Comparison of ENCODE assay signal across 14 cellular contexts in genomic region chr14:96956464-96957239, GRCh38.
DNase-seq lines count a peak whose midpoint lies in the region; ATAC-seq and TF ChIP-seq lines count a peak whose summit lies in the region.
"Had no signal": no experiment of that assay in that cellular context is flagged by ENCODE, and none has a peak within 500 bp of the region (broad histone marks: within the 10 kb centered on the region; RNA-seq: fewer than 3 reads in every experiment).

No MANE protein-coding gene starts in this region.

- H3K4me3 ChIP-seq in CD4-positive, CD25-positive, alpha-beta regulatory T cell (ENCODE audit: low read depth, low read length): no peak overlapping the region
- H3K4me3 ChIP-seq in HEK293 (ENCODE audit: low read depth, low read length) (no peak overlapping the region), mesenchymal stem cell (ENCODE audit: insufficient read depth in 1 of 2, low read depth in 1 of 2, low read length in 2 of 2) (no peak overlapping the region)
- H3K4me3 ChIP-seq: BLaER1 treated with 17β-estradiol and CSF1 and Interleukin-3, amounts not matched to agents 10 nM and 100 nM; HAP-1 had no signal

- H3K4me1 Mint-ChIP-seq in CD4-positive, CD25-positive, alpha-beta regulatory T cell: peaks cover 10 to 45% (median 14%) of the 10 kb centered on the region in 4 donors
- no peaks in the 10 kb centered on the region for H3K4me1 Mint-ChIP-seq in osteocyte (ENCODE audit: unreplicated experiment)

- no peaks in the 10 kb centered on the region for H3K27me3 ChIP-seq in CD4-positive, CD25-positive, alpha-beta regulatory T cell (ENCODE audit: control insufficient read depth, insufficient read depth, low read length)
- no peaks in the 10 kb centered on the region for H3K27me3 ChIP-seq in mesenchymal stem cell (ENCODE audit: control insufficient read depth in 1 of 2, insufficient read depth in 1 of 2, low read length in 2 of 2)
- H3K27me3 ChIP-seq: BLaER1 treated with 17β-estradiol and CSF1 and Interleukin-3, amounts not matched to agents 10 nM and 100 nM had no signal

- peaks cover 11% of the 10 kb centered on the region for H3K36me3 Mint-ChIP-seq in CD4-positive, CD25-positive, alpha-beta regulatory T cell
- H3K36me3 Mint-ChIP-seq in osteocyte (ENCODE audit: unreplicated experiment): no peaks in the 10 kb centered on the region

- H3K9me3 ChIP-seq in CD4-positive, CD25-positive, alpha-beta regulatory T cell (ENCODE audit: control insufficient read depth in 2 of 2, low read length in 2 of 2): peaks cover 4 to 14% of the 10 kb centered on the region in 2 experiments
- no peaks in the 10 kb centered on the region for H3K9me3 ChIP-seq in HEK293 (ENCODE audit: control insufficient read depth, insufficient read depth, low read depth, low read length)
- peaks cover 3% of the 10 kb centered on the region for H3K9me3 ChIP-seq in mesenchymal stem cell (ENCODE audit: control insufficient read depth, low read length)
- H3K9me3 ChIP-seq: Caco-2, HAP-1 had no signal

- no peak overlapping the region for H3K18ac ChIP-seq in mesenchymal stem cell (ENCODE audit: low read depth in 1 of 2, low read length in 2 of 2)

- H3K4me2 ChIP-seq in mesenchymal stem cell (ENCODE audit: low read length, poor library complexity, severe bottlenecking): no peak overlapping the region
- H3K4me2 ChIP-seq: BLaER1 treated with 17β-estradiol and CSF1 and Interleukin-3, amounts not matched to agents 10 nM and 100 nM had no signal

- H3K79me1 ChIP-seq in mesenchymal stem cell (replicated peaks; ENCODE audit: low read length, poor library complexity, severe bottlenecking): no peaks in the 10 kb centered on the region

- peaks cover 29% of the 10 kb centered on the region for H3K4me1 ChIP-seq in CD4-positive, CD25-positive, alpha-beta regulatory T cell (ENCODE audit: control insufficient read depth, insufficient read depth, low read length, poor library complexity, severe bottlenecking)
- H3K4me1 ChIP-seq in HEK293 (ENCODE audit: control insufficient read depth, insufficient read depth, low read length) (no peaks in the 10 kb centered on the region), mesenchymal stem cell (ENCODE audit: control insufficient read depth, insufficient read depth, low read depth, low read length) (no peaks in the 10 kb centered on the region)
- H3K4me1 ChIP-seq: Caco-2, HAP-1 had no signal

- no peaks in the 10 kb centered on the region for H3K36me3 ChIP-seq in CD4-positive, CD25-positive, alpha-beta regulatory T cell (ENCODE audit: control insufficient read depth, insufficient read depth, low read length)
- H3K36me3 ChIP-seq in HEK293 (ENCODE audit: control insufficient read depth in 2 of 2, insufficient read depth in 1 of 2, low read length in 2 of 2) (no peaks in the 10 kb centered on the region), mesenchymal stem cell (ENCODE audit: control insufficient read depth in 1 of 2, insufficient read depth in 2 of 2, low read depth in 1 of 2, low read length in 2 of 2) (no peaks in the 10 kb centered on the region)
- H3K36me3 ChIP-seq: BLaER1 treated with 17β-estradiol and CSF1 and Interleukin-3, amounts not matched to agents 10 nM and 100 nM; HAP-1 had no signal

- 88% methylated on average over 10 of the region's 10 CpGs for WGBS in mesenchymal stem cell

- no peak overlapping the region for H3K4ac ChIP-seq in mesenchymal stem cell (ENCODE audit: low read depth in 1 of 2, low read length in 2 of 2)

- H3K4me3 Mint-ChIP-seq in CD4-positive, CD25-positive, alpha-beta regulatory T cell: peak overlapping the region in 1 of 4 donors; percentile 66
- no peak overlapping the region for H3K4me3 Mint-ChIP-seq in osteocyte (ENCODE audit: unreplicated experiment)
- H3K4me3 Mint-ChIP-seq: B cell; CD4-positive, alpha-beta T cell had no signal

- H3K9me3 Mint-ChIP-seq in CD4-positive, CD25-positive, alpha-beta regulatory T cell: peaks cover 1 to 16% (median 9%) of the 10 kb centered on the region in 7 donors
- H3K9me3 Mint-ChIP-seq in osteocyte (ENCODE audit: unreplicated experiment): peaks cover 23% of the 10 kb centered on the region

- no peak overlapping the region for H2BK15ac ChIP-seq in mesenchymal stem cell (ENCODE audit: low read depth, poor library complexity, severe bottlenecking)

- no peak overlapping the region for H3K27ac ChIP-seq in CD4-positive, CD25-positive, alpha-beta regulatory T cell (ENCODE audit: insufficient read depth, low read length, poor library complexity, severe bottlenecking)
- H3K27ac ChIP-seq in HEK293 (ENCODE audit: extremely low read depth, low read depth, low read length) (no peak overlapping the region), mesenchymal stem cell (ENCODE audit: low read length, poor library complexity, severe bottlenecking) (no peak overlapping the region)
- H3K27ac ChIP-seq: BLaER1 treated with 17β-estradiol and CSF1 and Interleukin-3, amounts not matched to agents 10 nM and 100 nM; HL-60 had no signal

- H2AK5ac ChIP-seq in mesenchymal stem cell (ENCODE audit: low read length, severe bottlenecking): no peak overlapping the region

- H4K8ac ChIP-seq in mesenchymal stem cell (ENCODE audit: low read length): no peak overlapping the region

- H2AFZ ChIP-seq in mesenchymal stem cell (ENCODE audit: low read depth, low read length): no peak overlapping the region

- no peak overlapping the region for H3K9ac ChIP-seq in mesenchymal stem cell (ENCODE audit: low read length)
- H3K9ac ChIP-seq: BLaER1 treated with 17β-estradiol and CSF1 and Interleukin-3, amounts not matched to agents 10 nM and 100 nM had no signal

- no peak overlapping the region for H2BK5ac ChIP-seq in mesenchymal stem cell (ENCODE audit: low read depth, low read length, poor library complexity, severe bottlenecking)

- no peak overlapping the region for H3K14ac ChIP-seq in mesenchymal stem cell (ENCODE audit: low read length in 2 of 2)

- H2BK12ac ChIP-seq in mesenchymal stem cell (ENCODE audit: low read length in 2 of 2): no peak overlapping the region

- no peak overlapping the region for H2BK120ac ChIP-seq in mesenchymal stem cell (ENCODE audit: low read depth, low read length)

- H3K27ac Mint-ChIP-seq in CD4-positive, CD25-positive, alpha-beta regulatory T cell: peak overlapping the region; percentile 6 to 62 (median 60)
- no peak overlapping the region for H3K27ac Mint-ChIP-seq in osteocyte (ENCODE audit: unreplicated experiment)
- H3K27ac Mint-ChIP-seq: B cell; CD4-positive, alpha-beta T cell had no signal

- POLR2A ChIA-PET in HEK293 (lab: Yijun Ruan, JAX): no interaction called here

- no peaks in the 10 kb centered on the region for H3K27me3 Mint-ChIP-seq in CD4-positive, CD25-positive, alpha-beta regulatory T cell
- no peaks in the 10 kb centered on the region for H3K27me3 Mint-ChIP-seq in osteocyte (ENCODE audit: unreplicated experiment)
- H3K27me3 Mint-ChIP-seq: B cell; CD4-positive, alpha-beta T cell had no signal

- H4K91ac ChIP-seq in mesenchymal stem cell (ENCODE audit: low read length): no peak overlapping the region

- no peak for DNase-seq in CD4-positive, CD25-positive, alpha-beta regulatory T cell
- DNase-seq in iPS-NIHi7 (ENCODE audit: extremely low spot score): peak; percentile 5
- DNase-seq in osteocyte (ENCODE audit: extremely low spot score, unreplicated experiment): peak; percentile 56
- DNase-seq in activated T-cell treated with anti-CD3 and anti-CD28 coated beads, Interleukin-2, amount 50 U/mL, for 1 hour: no peak
- DNase-seq in mesenchymal stem cell: no peak
- DNase-seq: Caco-2; CD4-positive, alpha-beta T cell; DMS79 treated with DMSO at 0.1 percent for 48 hours; GF-D8 had no signal

- no peak for ATAC-seq in CD4-positive, CD25-positive, alpha-beta regulatory T cell (ENCODE audit: low read depth in 2 of 2)

- H3K23ac ChIP-seq in mesenchymal stem cell (ENCODE audit: low read length in 2 of 2): no peak overlapping the region

- CTCF ChIA-PET in HEK293 (lab: Yijun Ruan, JAX): interaction anchor here (0.5 kb wide), 1 partner anchor 16 kb away, joined by 3 read pairs; no protein-coding TSS in a partner anchor

- TF ChIP-seq CTCF in HEK293 (tag by site-specific recombination; IDR thresholded peaks at IDR 0.05) (no peak), osteocyte (IDR thresholded peaks at IDR 0.05) (no peak)

TF ChIP-seq in HEK293, 187 proteins besides CTCF, POLR2A, EP300 and RAD21:
- no peak for TF ChIP-seq ZBTB20 (tag by site-specific recombination; IDR thresholded peaks at IDR 0.05)
- TF ChIP-seq ZBTB17 (tag by site-specific recombination; IDR thresholded peaks at IDR 0.05): peak; percentile 55; the same call in 1 of the 2 replicates
- TF ChIP-seq ZNF23 (tag by site-specific recombination; IDR thresholded peaks at IDR 0.05; ENCODE audit: borderline replicate concordance): 0 out of 2 replicates have a peak, but pooled peaks have one; percentile 33
- TF ChIP-seq ZNF174 (tag by site-specific recombination; IDR thresholded peaks at IDR 0.05): no peak
- no peak for TF ChIP-seq ZFP69B (tag by site-specific recombination; IDR thresholded peaks at IDR 0.05)

Comparison
In these comparisons a context has a peak if more than half of its experiments do, and no peak if none do; other contexts are left out.
1. DNase-seq: peak in iPS-NIHi7 (single experiment) and osteocyte (single experiment); none in CD4-positive, CD25-positive, alpha-beta regulatory T cell (0 of 3), activated T-cell treated with anti-CD3 and anti-CD28 coated beads, Interleukin-2, amount 50 U/mL, for 1 hour (single experiment) and mesenchymal stem cell (single experiment).